ENCODE assay signal across 26 cellular contexts in genomic region chr5:72855821-72856220, GRCh38. TPM values are rescaled to one million over a fixed set of nuclear protein-coding genes. Genes with fewer than 3 reads are reported as not detected.
DNase-seq lines count a peak whose midpoint lies in the region; ATAC-seq, FAIRE-seq and TF ChIP-seq lines count a peak whose summit lies in the region.
"Had no signal": no experiment of that assay in that cellular context is flagged by ENCODE, and none has a peak within 500 bp of the region (broad histone marks: within the 10 kb centered on the region; RNA-seq: fewer than 3 reads in every experiment).

No MANE protein-coding gene starts in this region.

- H3K4me3 ChIP-seq in ACC112 (ENCODE audit: low read depth, low read length) (no peak overlapping the region), GM23248 (no peak overlapping the region), K562 (no peak overlapping the region), osteoblast (ENCODE audit: insufficient read depth, low read length) (no peak overlapping the region)
- H3K4me3 ChIP-seq: BLaER1, SJSA1 had no signal

- no TSS peak for BruUV-seq in K562 (replicated peaks; lab: Mats Ljungman, UMichigan)

- H3K9me3 ChIP-seq in GM23248 (ENCODE audit: low read depth), result no peaks in the 10 kb centered on the region
- H3K9me3 ChIP-seq in K562 (replicated peaks; ENCODE audit: control insufficient read depth, insufficient read depth, low read depth, low read length), result no peaks in the 10 kb centered on the region
- no peaks in the 10 kb centered on the region for H3K9me3 ChIP-seq in osteoblast (ENCODE audit: low read depth, low read length)
- H3K9me3 ChIP-seq: BLaER1, SJSA1 had no signal

- H3K4me2 ChIP-seq in GM23248 (ENCODE audit: unreplicated experiment) (no peak overlapping the region), K562 (ENCODE audit: insufficient read depth, low read length) (no peak overlapping the region), osteoblast (ENCODE audit: insufficient read depth, low read length) (no peak overlapping the region)
- H3K4me2 ChIP-seq: BLaER1 had no signal

- WGBS in GM23248 (ENCODE audit: low coverage in 1 of 2, low lambda C conversion rate in 2 of 2, missing lambda C conversion rate in 2 of 2), 2 experiments, result 85 to 87% methylated on average over 2 of the region's 2 CpGs
- 93% methylated on average over 2 of the region's 2 CpGs for WGBS in K562 (ENCODE audit: insufficient coverage, low coverage, missing lambda C conversion rate)

- H3K4me3 Mint-ChIP-seq in progenitor cell of endocrine pancreas (ENCODE audit: low read depth), result no peak overlapping the region
- H3K4me3 Mint-ChIP-seq: CD4-positive, alpha-beta T cell; IgD-negative memory B cell had no signal

- TF ChIP-seq RAD21 in K562 (CRISPR knock-in tag; conservative IDR thresholded peaks at IDR 0.05 in 1 of 2, IDR thresholded peaks at IDR 0.05 in 1 of 2), result no peak

- TF ChIP-seq POLR2A in K562 (conservative IDR thresholded peaks at IDR 0.05), result no peak

- TF ChIP-seq CTCF in K562 (IDR thresholded peaks at IDR 0.05 in 2 of 3, conservative IDR thresholded peaks at IDR 0.05 in 1 of 3; ENCODE audit: insufficient read depth in 2 of 3, low read depth in 1 of 3, low read length in 3 of 3), result no peak
- TF ChIP-seq CTCF in progenitor cell of endocrine pancreas (IDR thresholded peaks at IDR 0.05; ENCODE audit: unreplicated experiment), result no peak
- TF ChIP-seq CTCF in osteoblast (IDR thresholded peaks at IDR 0.05; ENCODE audit: extremely low read depth, low read depth, low read length), result no peak

- peak; percentile 6 for FAIRE-seq in K562 (lab: Jason Lieb, UNC)
- FAIRE-seq: GM12891, GM18507, GM19239, H1, RCC 7860 had no signal

- ATAC-seq in K562, result no peak
- ATAC-seq in HG03439 (IDR thresholded peaks at IDR 0.05; ENCODE audit: unreplicated experiment), result no peak

- no peaks in the 10 kb centered on the region for H3K27me3 Mint-ChIP-seq in progenitor cell of endocrine pancreas
- H3K27me3 Mint-ChIP-seq: CD4-positive, alpha-beta T cell; IgD-negative memory B cell had no signal

- no peak for TF ChIP-seq EP300 in K562 (IDR thresholded peaks at IDR 0.05; ENCODE audit: low read length)

- POLR2A ChIA-PET in K562 (lab: Yijun Ruan, JAX), result no interaction called here

- H3K4me1 ChIP-seq in ACC112 (ENCODE audit: control insufficient read depth, insufficient read depth, low read length, unreplicated experiment), result peaks cover 69% of the 10 kb centered on the region
- peaks cover 42% of the 10 kb centered on the region for H3K4me1 ChIP-seq in GM23248 (ENCODE audit: insufficient read depth)
- H3K4me1 ChIP-seq in K562 (replicated peaks in 1 of 2; ENCODE audit: control insufficient read depth in 2 of 2, insufficient read depth in 2 of 2, low read length in 2 of 2), result peaks cover 0 to 3% of the 10 kb centered on the region in 2 experiments; a peak in 1 of 5 replicates
- peaks cover 23% of the 10 kb centered on the region for H3K4me1 ChIP-seq in osteoblast (ENCODE audit: insufficient read depth, low read length)
- H3K4me1 ChIP-seq: SJSA1 had no signal

- H3K9ac ChIP-seq in GM23248, result no peak overlapping the region
- H3K9ac ChIP-seq in K562 (ENCODE audit: insufficient read depth in 1 of 2, low read depth in 2 of 2, low read length in 2 of 2), result no peak overlapping the region
- H3K9ac ChIP-seq: BLaER1 had no signal

- H3K9me1 ChIP-seq in K562 (ENCODE audit: control insufficient read depth, insufficient read depth, low read length), result no peaks in the 10 kb centered on the region

- H3K9me2 ChIP-seq in GM23248 (ENCODE audit: insufficient read depth), result no peaks in the 10 kb centered on the region

- intact Hi-C loops in K562 (cut with micrococcal nuclease), result no loop called here

- H3K36me3 Mint-ChIP-seq in progenitor cell of endocrine pancreas (ENCODE audit: insufficient read depth), result peaks cover 25% of the 10 kb centered on the region
- H3K36me3 Mint-ChIP-seq: IgD-negative memory B cell had no signal

- H3K36me3 ChIP-seq in ACC112 (ENCODE audit: insufficient read depth, low read length) (peaks cover 74% of the 10 kb centered on the region), GM23248 (ENCODE audit: low read depth) (peaks cover 77% of the 10 kb centered on the region), K562 (ENCODE audit: control insufficient read depth, insufficient read depth, low read length) (peaks cover 94% of the 10 kb centered on the region), osteoblast (ENCODE audit: insufficient read depth, low read length) (peaks cover 77% of the 10 kb centered on the region)

- DNase-seq in GM23248 (peak; percentile 39), K562 (ENCODE audit: extremely low read depth in 1 of 4, low spot score in 3 of 4) (no peak), progenitor cell of endocrine pancreas (ENCODE audit: low spot score, unreplicated experiment) (no peak), osteoblast (ENCODE audit: insufficient read length, low spot score, missing footprints) (no peak)
- DNase-seq in stimulated activated CD4-positive, alpha-beta T cell treated with anti-CD3 and anti-CD28 coated beads, Interleukin-15, amount 100 ng/mL, for 24 hours, result no peak
- DNase-seq: CD4-positive, alpha-beta T cell; COR-L47; DMS 273 treated with DMSO at 0.1 percent for 48 hours; DMS79 treated with DMSO at 0.1 percent for 48 hours; Karpas-422; NCI-H1417; NCI-H1694 treated with DMSO at 0.1 percent for 48 hours; NCI-H2081 treated with DMSO at 0.1 percent for 48 hours; NCI-H2171 treated with DMSO at 0.1 percent for 48 hours; NCI-H526; OCI-M1 had no signal

- no peak overlapping the region for H2AFZ ChIP-seq in ACC112 (ENCODE audit: low read length, unreplicated experiment)
- H2AFZ ChIP-seq in GM23248, result no peak overlapping the region
- H2AFZ ChIP-seq in K562 (ENCODE audit: low read depth, low read length), result no peak overlapping the region
- H2AFZ ChIP-seq in osteoblast (ENCODE audit: low read length), result no peak overlapping the region

- H3K27ac Mint-ChIP-seq in progenitor cell of endocrine pancreas, result peak overlapping the region; percentile 74
- H3K27ac Mint-ChIP-seq: CD4-positive, alpha-beta T cell had no signal

- H3K27me3 ChIP-seq in ACC112 (ENCODE audit: insufficient read depth, low read length), result no peaks in the 10 kb centered on the region
- no peaks in the 10 kb centered on the region for H3K27me3 ChIP-seq in GM23248 (replicated peaks; ENCODE audit: insufficient read depth)
- H3K27me3 ChIP-seq in K562 (ENCODE audit: control insufficient read depth in 2 of 2, insufficient read depth in 2 of 2, low read length in 2 of 2), result no peaks in the 10 kb centered on the region
- no peaks in the 10 kb centered on the region for H3K27me3 ChIP-seq in osteoblast (ENCODE audit: insufficient read depth, low read length)
- H3K27me3 ChIP-seq: BLaER1, SJSA1 had no signal

- peak overlapping the region; percentile 24; the same call in 1 of the 2 replicates for H3K27ac ChIP-seq in ACC112 (ENCODE audit: low read depth, low read length)
- H3K27ac ChIP-seq in GM23248, result peak overlapping the region; percentile 28; the same call in 1 of the 2 replicates
- H3K27ac ChIP-seq in K562 (ENCODE audit: extremely low read depth, low read depth, low read length), result no peak overlapping the region
- no peak overlapping the region for H3K27ac ChIP-seq in osteoblast (ENCODE audit: low read depth, low read length)
- H3K27ac ChIP-seq: BLaER1, SJSA1 had no signal

- H4K20me1 ChIP-seq in GM23248 (ENCODE audit: insufficient read depth) (0 out of 2 replicates have a peak, but pooled peaks cover 8% of the 10 kb centered on the region), K562 (replicated peaks; ENCODE audit: control insufficient read depth, insufficient read depth, low read length) (0 out of 2 replicates have a peak, but pooled peaks cover 3% of the 10 kb centered on the region), osteoblast (ENCODE audit: insufficient read depth, low read length) (peaks cover 54% of the 10 kb centered on the region)

- peaks cover 98% of the 10 kb centered on the region for H3K79me2 ChIP-seq in ACC112 (ENCODE audit: control insufficient read depth, insufficient read depth, low read length, unreplicated experiment)
- peaks cover 100% of the 10 kb centered on the region for H3K79me2 ChIP-seq in GM23248 (ENCODE audit: insufficient read depth)
- peaks cover 95% of the 10 kb centered on the region for H3K79me2 ChIP-seq in K562 (ENCODE audit: control insufficient read depth, insufficient read depth, low read length)
- peaks cover 95% of the 10 kb centered on the region for H3K79me2 ChIP-seq in osteoblast (ENCODE audit: insufficient read depth, low read length)

- CTCF ChIA-PET in K562 (lab: Yijun Ruan, JAX; ENCODE audit: low intra/inter-chr PET ratio), result no interaction called here

- peaks cover 6% of the 10 kb centered on the region for H3K4me1 Mint-ChIP-seq in progenitor cell of endocrine pancreas (ENCODE audit: low read depth)

- H3K9me3 Mint-ChIP-seq in progenitor cell of endocrine pancreas (ENCODE audit: low read depth), result no peaks in the 10 kb centered on the region
- H3K9me3 Mint-ChIP-seq: CD4-positive, alpha-beta T cell; IgD-negative memory B cell had no signal

- H3F3A ChIP-seq in GM23248 (ENCODE audit: insufficient read depth), result peaks cover 20% of the 10 kb centered on the region

- in situ Hi-C loops in GM23248 (cut with MboI), result no loop called here
- in situ Hi-C loops in K562 (cut with MboI), result no loop called here

TF ChIP-seq in K562, 482 proteins besides CTCF, POLR2A, EP300 and RAD21 (continues in another document):
- TF ChIP-seq MECOM (CRISPR knock-in tag; IDR thresholded peaks at IDR 0.05), result no peak
- TF ChIP-seq ZC3H8 (IDR thresholded peaks at IDR 0.05), result no peak

RNA-seq across cellular contexts. Expression of gene TNPO1, which starts 39.4 kb away (rescaled TPM):
- total RNA-seq in GM23248 (2014; rRNA removed; shearing (Covaris generic)), result 167 and 211 TPM in 2 replicates
- polyA plus RNA-seq in GM23248 (2016; fragmentation: Nextera tagmentation; extraction: Ambion mirVana) (98.9 and 100 TPM in 2 replicates), K562 (2011; rRNA removed) (61.4 and 79.1 TPM in 2 replicates), K562 (2014; fragmentation: Illumina TruSeq; extraction: Trizol) (97.5 and 97.9 TPM in 2 replicates), K562 (2014; fragmentation: Nextera tagmentation; extraction: Ambion mirVana) (10 to 100 TPM; 20.8 to 50.0 TPM), K562 (2014; rRNA removed) (52.0 and 57.9 TPM in 2 replicates)
- 54.6 and 209 TPM in 2 replicates for total RNA-seq in K562 (2011; cell fraction: chromatin; rRNA removed; ENCODE audit: low replicate concordance)
- 33.4 and 34.5 TPM in 2 replicates for total RNA-seq in K562 (2011; cell fraction: nucleolus; rRNA removed)
- total RNA-seq in K562 (2011; cell fraction: nucleoplasm; rRNA removed), result 47.5 and 61.9 TPM in 2 replicates
- total RNA-seq in K562 (2014; rRNA removed) (114 and 120 TPM in 2 replicates), K562 (2014; rRNA removed; fragmentation: Illumina TruSeq; extraction: Trizol) (160 and 174 TPM in 2 replicates), K562 (2015; rRNA removed; fragmentation: Illumina TruSeq; extraction: Trizol) (166 and 176 TPM in 2 replicates), K562 (2021) (124 and 127 TPM in 2 replicates), progenitor cell of endocrine pancreas (141 and 149 TPM in 2 replicates), osteoblast (243 and 256 TPM in 2 replicates)
- polyA plus RNA-seq in K562 (2011; cell fraction: cytosol; rRNA removed), result 34.5 and 43.6 TPM in 2 replicates
- polyA plus RNA-seq in K562 (2011; cell fraction: nucleus; rRNA removed), result 29.5 and 30.0 TPM in 2 replicates
- polyA plus RNA-seq in K562 (2012), result 36.9 and 59.5 TPM in 2 replicates
- polyA minus RNA-seq in K562 (2011; rRNA and poly(A)+ RNA removed), result 636 and 709 TPM in 2 replicates
- polyA minus RNA-seq in K562 (2011; cell fraction: cytosol; rRNA and poly(A)+ RNA removed), result 124 and 164 TPM in 2 replicates
- 44.4 and 104 TPM in 2 replicates for polyA minus RNA-seq in K562 (2011; cell fraction: nucleus; rRNA and poly(A)+ RNA removed)

Comparison
In these comparisons a context has a peak if more than half of its experiments do, and no peak if none do; other contexts are left out.
1. H3K27ac ChIP-seq: peak in ACC112 (single experiment) and GM23248 (single experiment); none in K562 (single experiment) and osteoblast (single experiment).